24 cellular contexts compared by ENCODE assay signal in the genomic region with DNA sequence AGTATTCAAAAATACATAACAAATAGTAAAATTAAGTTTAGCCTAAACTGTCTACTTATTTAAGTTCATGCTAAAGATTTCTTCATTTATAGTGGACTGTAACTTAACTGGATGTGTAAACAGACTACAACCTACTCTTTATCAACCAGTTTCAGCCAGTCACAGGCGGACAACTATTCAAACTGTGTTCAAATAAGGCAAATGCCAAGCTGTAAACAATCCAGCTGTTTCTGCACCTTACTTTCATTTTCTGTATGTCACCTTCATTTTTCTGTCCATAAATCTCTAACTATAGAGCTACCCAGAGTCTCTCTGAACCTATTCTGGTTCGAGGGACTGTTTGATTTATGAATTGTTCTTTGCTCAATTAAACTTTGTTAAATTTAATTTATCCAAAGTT.
"Had no signal": no experiment of that assay in that cellular context is flagged by ENCODE, and none has a peak within 500 bp of the region (broad histone marks: within the 10 kb centered on the region; RNA-seq: fewer than 3 reads in every experiment).

No MANE protein-coding gene starts in this region.

- H3K9me3 ChIP-seq: ascending aorta, body of pancreas, SJSA1 had no signal

- H3K4me1 ChIP-seq: ascending aorta, SJSA1 had no signal

- ATAC-seq: activated CD8-positive, alpha-beta T cell treated with anti-CD3 and anti-CD28 coated beads, Interleukin-2, amount 10 ng/mL, durations not matched to agents 7 days and 5 days; body of pancreas; PC-3; SK-N-SH treated with all-trans-retinoic acid at 6 μM for 48 hours had no signal

- H3K27me3 ChIP-seq: ascending aorta, body of pancreas, SJSA1 had no signal

- DNase-seq: activated CD4-positive, alpha-beta T cell treated with anti-CD3 and anti-CD28 coated beads for 48 hours; activated CD4-positive, alpha-beta T cell treated with anti-CD3 and anti-CD28 coated beads, Interleukin-2, amount 50 U/mL, for 4 hours; activated CD4-positive, CD25-positive, alpha-beta regulatory T cell treated with anti-CD3 and anti-CD28 coated beads, Interleukin-2, amount 50 U/mL, for 72 hours; activated CD8-positive, alpha-beta T cell treated with anti-CD3 and anti-CD28 coated beads, Interleukin-2, amount 10 ng/mL, durations not matched to agents 7 days and 5 days; activated effector memory CD4-positive, alpha-beta T cell treated with Interleukin-2 at 50 U/mL for 16 hours; activated naive CD4-positive, alpha-beta T cell; activated T-cell treated with anti-CD3 and anti-CD28 coated beads, Interleukin-2, amount 50 U/mL, for 24 hours; central memory CD4-positive, alpha-beta T cell; NCI-H1105 treated with DMSO at 0.1 percent for 48 hours; NCI-H1436 treated with DMSO at 0.1 percent for 48 hours; NCI-H187; NCI-H2171; NCI-H2227 treated with DMSO at 0.1 percent for 48 hours; NCI-H446 treated with DMSO at 0.1 percent for 48 hours; NCI-H526; NCI-H82; NK-92 treated with Interleukin-12 subunit alpha and Interleukin-12 subunit beta, amount 100 ng/mL, for 24 hours; PC-3; SHP77; SW 1271 had no signal

- H3K36me3 ChIP-seq: ascending aorta, SJSA1 had no signal

- H3K4me3 ChIP-seq: ascending aorta, body of pancreas, SJSA1 had no signal

- H3K27ac ChIP-seq: ascending aorta, body of pancreas, SJSA1 had no signal
